8 cellular contexts compared by ENCODE assay signal in genomic region chr12:2605301-2605700, GRCh38.
"Had no signal": no experiment of that assay in that cellular context is flagged by ENCODE, and none has a peak within 500 bp of the region (broad histone marks: within the 10 kb centered on the region; RNA-seq: fewer than 3 reads in every experiment).

No MANE protein-coding gene starts in this region.

- FAIRE-seq: HTR-8/SVneo, K562 had no signal

- H3K9me3 ChIP-seq: HAP-1 had no signal

- DNase-seq: GM23248, GOT3, H7, HFFc6, IMR-90 had no signal

- H3K4me1 ChIP-seq: HAP-1 had no signal

- H3K36me3 ChIP-seq: HAP-1 had no signal

- H3K27ac Mint-ChIP-seq: HFFc6 had no signal

- H3K4me3 ChIP-seq: GM23248, HAP-1, K562 had no signal

- H3K4me3 Mint-ChIP-seq: HFFc6 had no signal

- H3K27ac ChIP-seq: GM23248 had no signal

- H2AFZ ChIP-seq: GM23248 had no signal

- H3K9me3 Mint-ChIP-seq: HFFc6 had no signal

- H3K9ac ChIP-seq: GM23248 had no signal
